ENCODE assay signal across 1 cellular context in genomic region chr19:47228937-47229673, GRCh38.
TF ChIP-seq lines count a peak whose summit lies in the region.

No MANE protein-coding gene starts in this region.

TF ChIP-seq in K562, 482 proteins besides CTCF, POLR2A, EP300 and RAD21 (continues in another document):
- TF ChIP-seq HNRNPH1 (optimal IDR thresholded peaks at IDR 0.05; ENCODE audit: low read depth, low read length) (no peak), ZNF830 (CRISPR knock-in tag; IDR thresholded peaks at IDR 0.05) (no peak), ZNF143 (CRISPR knock-in tag; IDR thresholded peaks at IDR 0.05) (no peak), GATAD2B (IDR thresholded peaks at IDR 0.05; ENCODE audit: borderline replicate concordance) (no peak), BMI1 (IDR thresholded peaks at IDR 0.05; ENCODE audit: low read length) (no peak), MAFF (IDR thresholded peaks at IDR 0.05; ENCODE audit: low read length) (no peak), MEF2D (tag; conservative IDR thresholded peaks at IDR 0.05; ENCODE audit: low read depth) (0 out of 2 replicates have a peak, but pooled peaks have one; percentile 16), HCFC1 (IDR thresholded peaks at IDR 0.05; ENCODE audit: low read depth, low read length) (no peak), RFX1 (IDR thresholded peaks at IDR 0.05) (no peak), ZNF668 (CRISPR knock-in tag; IDR thresholded peaks at IDR 0.05) (no peak), CAMTA2 (CRISPR knock-in tag; conservative IDR thresholded peaks at IDR 0.05) (no peak), SMAD1 (IDR thresholded peaks at IDR 0.05; ENCODE audit: low read depth, low read length, partially characterized antibody) (peak; percentile 41), SRSF7 (optimal IDR thresholded peaks at IDR 0.05; ENCODE audit: low read depth, low read length) (no peak), ZC3H11A (IDR thresholded peaks at IDR 0.05; ENCODE audit: low read depth, low read length) (no peak), RB1 (IDR thresholded peaks at IDR 0.05; ENCODE audit: low read depth) (no peak), CLOCK (CRISPR knock-in tag; IDR thresholded peaks at IDR 0.05; ENCODE audit: borderline replicate concordance) (no peak), NR4A1 (CRISPR knock-in tag; IDR thresholded peaks at IDR 0.05) (no peak), NR4A1 (tag; IDR thresholded peaks at IDR 0.05) (no peak), NCOA2 (IDR thresholded peaks at IDR 0.05; ENCODE audit: partially characterized antibody in 2 of 2) (no peak), ZNF717 (CRISPR knock-in tag; IDR thresholded peaks at IDR 0.05) (no peak), CUX1 (CRISPR knock-in tag; IDR thresholded peaks at IDR 0.05) (no peak), ZNF311 (CRISPR knock-in tag; IDR thresholded peaks at IDR 0.05) (no peak), OTX1 (CRISPR knock-in tag; IDR thresholded peaks at IDR 0.05) (peak; percentile 64), NR2C1 (IDR thresholded peaks at IDR 0.05) (peak; percentile 29; the same call in 1 of the 2 replicates), NR2C1 (tag; IDR thresholded peaks at IDR 0.05) (no peak), ZFP30 (CRISPR knock-in tag; IDR thresholded peaks at IDR 0.05; ENCODE audit: borderline replicate concordance) (no peak), HEY1 (CRISPR knock-in tag; IDR thresholded peaks at IDR 0.05; ENCODE audit: borderline replicate concordance) (no peak), MAX (CRISPR knock-in tag; IDR thresholded peaks at IDR 0.05) (peak; percentile 29), RBM22 (IDR thresholded peaks at IDR 0.05; ENCODE audit: low read depth, low read length, poor library complexity, severe bottlenecking) (no peak), CSDE1 (IDR thresholded peaks at IDR 0.05) (no peak), MTA3 (IDR thresholded peaks at IDR 0.05; ENCODE audit: borderline replicate concordance) (no peak), ZNF133 (CRISPR knock-in tag; IDR thresholded peaks at IDR 0.05) (no peak), ZNF318 (IDR thresholded peaks at IDR 0.05; ENCODE audit: borderline replicate concordance in 1 of 2, low read depth in 1 of 2) (peak in 1 of 2 experiments; percentile 35; a peak in 1 of 4 replicates), ZBTB49 (CRISPR knock-in tag; IDR thresholded peaks at IDR 0.05; ENCODE audit: borderline replicate concordance) (no peak)
- TF ChIP-seq, protein P1, sequence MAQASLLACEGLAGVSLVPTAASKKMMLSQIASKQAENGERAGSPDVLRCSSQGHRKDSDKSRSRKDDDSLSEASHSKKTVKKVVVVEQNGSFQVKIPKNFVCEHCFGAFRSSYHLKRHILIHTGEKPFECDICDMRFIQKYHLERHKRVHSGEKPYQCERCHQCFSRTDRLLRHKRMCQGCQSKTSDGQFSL (CRISPR knock-in tag; IDR thresholded peaks at IDR 0.05) = no peak; the same call in 1 of the 2 replicates
- TF ChIP-seq, protein P1 (tag; IDR thresholded peaks at IDR 0.05) = no peak
- TF ChIP-seq, protein P2, sequence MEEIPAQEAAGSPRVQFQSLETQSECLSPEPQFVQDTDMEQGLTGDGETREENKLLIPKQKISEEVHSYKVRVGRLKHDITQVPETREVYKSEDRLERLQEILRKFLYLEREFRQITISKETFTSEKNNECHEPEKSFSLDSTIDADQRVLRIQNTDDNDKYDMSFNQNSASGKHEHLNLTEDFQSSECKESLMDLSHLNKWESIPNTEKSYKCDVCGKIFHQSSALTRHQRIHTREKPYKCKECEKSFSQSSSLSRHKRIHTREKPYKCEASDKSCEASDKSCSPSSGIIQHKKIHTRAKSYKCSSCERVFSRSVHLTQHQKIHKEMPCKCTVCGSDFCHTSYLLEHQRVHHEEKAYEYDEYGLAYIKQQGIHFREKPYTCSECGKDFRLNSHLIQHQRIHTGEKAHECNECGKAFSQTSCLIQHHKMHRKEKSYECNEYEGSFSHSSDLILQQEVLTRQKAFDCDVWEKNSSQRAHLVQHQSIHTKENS (CRISPR knock-in tag; IDR thresholded peaks at IDR 0.05) = no peak
- TF ChIP-seq, protein P3, sequence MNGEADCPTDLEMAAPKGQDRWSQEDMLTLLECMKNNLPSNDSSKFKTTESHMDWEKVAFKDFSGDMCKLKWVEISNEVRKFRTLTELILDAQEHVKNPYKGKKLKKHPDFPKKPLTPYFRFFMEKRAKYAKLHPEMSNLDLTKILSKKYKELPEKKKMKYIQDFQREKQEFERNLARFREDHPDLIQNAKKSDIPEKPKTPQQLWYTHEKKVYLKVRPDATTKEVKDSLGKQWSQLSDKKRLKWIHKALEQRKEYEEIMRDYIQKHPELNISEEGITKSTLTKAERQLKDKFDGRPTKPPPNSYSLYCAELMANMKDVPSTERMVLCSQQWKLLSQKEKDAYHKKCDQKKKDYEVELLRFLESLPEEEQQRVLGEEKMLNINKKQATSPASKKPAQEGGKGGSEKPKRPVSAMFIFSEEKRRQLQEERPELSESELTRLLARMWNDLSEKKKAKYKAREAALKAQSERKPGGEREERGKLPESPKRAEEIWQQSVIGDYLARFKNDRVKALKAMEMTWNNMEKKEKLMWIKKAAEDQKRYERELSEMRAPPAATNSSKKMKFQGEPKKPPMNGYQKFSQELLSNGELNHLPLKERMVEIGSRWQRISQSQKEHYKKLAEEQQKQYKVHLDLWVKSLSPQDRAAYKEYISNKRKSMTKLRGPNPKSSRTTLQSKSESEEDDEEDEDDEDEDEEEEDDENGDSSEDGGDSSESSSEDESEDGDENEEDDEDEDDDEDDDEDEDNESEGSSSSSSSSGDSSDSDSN (IDR thresholded peaks at IDR 0.05; ENCODE audit: borderline replicate concordance in 1 of 2, low read depth in 2 of 2, low read length in 2 of 2) = no peak
